ENCODE assay signal across 1 cellular context in the genomic region with DNA sequence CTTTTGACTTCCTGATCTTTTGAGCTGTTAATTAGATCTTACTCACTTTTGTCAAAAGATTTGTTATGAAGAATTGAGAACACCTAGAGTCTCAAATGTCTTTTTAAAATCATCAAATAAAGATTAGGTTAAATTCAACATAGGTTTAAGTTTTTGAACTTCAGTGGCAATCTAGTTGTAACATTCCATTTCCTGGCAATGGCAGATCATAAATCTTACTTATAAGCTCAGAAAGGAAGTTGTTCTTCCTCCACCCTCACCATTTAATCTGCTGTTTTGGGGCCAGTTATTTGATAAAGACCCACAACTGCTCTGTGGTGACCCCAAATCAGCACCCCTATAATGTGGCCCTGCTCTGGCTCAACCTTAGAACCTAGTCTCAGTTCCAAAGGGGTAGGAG.
A peak's percentile ranks its signal among the peaks of the same experiment; 100 is the strongest.
TF ChIP-seq lines count a peak whose summit lies in the region.

No MANE protein-coding gene starts in this region.

TF ChIP-seq in K562, 482 proteins besides CTCF, POLR2A, EP300 and RAD21 (continued from another document):
- TF ChIP-seq, protein P1, sequence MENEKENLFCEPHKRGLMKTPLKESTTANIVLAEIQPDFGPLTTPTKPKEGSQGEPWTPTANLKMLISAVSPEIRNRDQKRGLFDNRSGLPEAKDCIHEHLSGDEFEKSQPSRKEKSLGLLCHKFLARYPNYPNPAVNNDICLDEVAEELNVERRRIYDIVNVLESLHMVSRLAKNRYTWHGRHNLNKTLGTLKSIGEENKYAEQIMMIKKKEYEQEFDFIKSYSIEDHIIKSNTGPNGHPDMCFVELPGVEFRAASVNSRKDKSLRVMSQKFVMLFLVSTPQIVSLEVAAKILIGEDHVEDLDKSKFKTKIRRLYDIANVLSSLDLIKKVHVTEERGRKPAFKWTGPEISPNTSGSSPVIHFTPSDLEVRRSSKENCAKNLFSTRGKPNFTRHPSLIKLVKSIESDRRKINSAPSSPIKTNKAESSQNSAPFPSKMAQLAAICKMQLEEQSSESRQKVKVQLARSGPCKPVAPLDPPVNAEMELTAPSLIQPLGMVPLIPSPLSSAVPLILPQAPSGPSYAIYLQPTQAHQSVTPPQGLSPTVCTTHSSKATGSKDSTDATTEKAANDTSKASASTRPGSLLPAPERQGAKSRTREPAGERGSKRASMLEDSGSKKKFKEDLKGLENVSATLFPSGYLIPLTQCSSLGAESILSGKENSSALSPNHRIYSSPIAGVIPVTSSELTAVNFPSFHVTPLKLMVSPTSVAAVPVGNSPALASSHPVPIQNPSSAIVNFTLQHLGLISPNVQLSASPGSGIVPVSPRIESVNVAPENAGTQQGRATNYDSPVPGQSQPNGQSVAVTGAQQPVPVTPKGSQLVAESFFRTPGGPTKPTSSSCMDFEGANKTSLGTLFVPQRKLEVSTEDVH (IDR thresholded peaks at IDR 0.05; ENCODE audit: low read depth, partially characterized antibody) = no peak
- no peak for TF ChIP-seq ATF7 (IDR thresholded peaks at IDR 0.05)
- TF ChIP-seq MEIS2 (IDR thresholded peaks at IDR 0.05; ENCODE audit: partially characterized antibody) = peak; percentile 69
- TF ChIP-seq RBFOX2 (IDR thresholded peaks at IDR 0.05; ENCODE audit: low read depth, low read length) = no peak
- 0 out of 2 replicates have a peak, but pooled peaks have one; percentile 43 for TF ChIP-seq GABPA (tag; conservative IDR thresholded peaks at IDR 0.05; ENCODE audit: low read depth)
- TF ChIP-seq POLR2G (IDR thresholded peaks at IDR 0.05; ENCODE audit: low read depth, low read length) = no peak
- TF ChIP-seq ZSCAN32 (CRISPR knock-in tag; IDR thresholded peaks at IDR 0.05) = no peak
- TF ChIP-seq, protein P2, sequence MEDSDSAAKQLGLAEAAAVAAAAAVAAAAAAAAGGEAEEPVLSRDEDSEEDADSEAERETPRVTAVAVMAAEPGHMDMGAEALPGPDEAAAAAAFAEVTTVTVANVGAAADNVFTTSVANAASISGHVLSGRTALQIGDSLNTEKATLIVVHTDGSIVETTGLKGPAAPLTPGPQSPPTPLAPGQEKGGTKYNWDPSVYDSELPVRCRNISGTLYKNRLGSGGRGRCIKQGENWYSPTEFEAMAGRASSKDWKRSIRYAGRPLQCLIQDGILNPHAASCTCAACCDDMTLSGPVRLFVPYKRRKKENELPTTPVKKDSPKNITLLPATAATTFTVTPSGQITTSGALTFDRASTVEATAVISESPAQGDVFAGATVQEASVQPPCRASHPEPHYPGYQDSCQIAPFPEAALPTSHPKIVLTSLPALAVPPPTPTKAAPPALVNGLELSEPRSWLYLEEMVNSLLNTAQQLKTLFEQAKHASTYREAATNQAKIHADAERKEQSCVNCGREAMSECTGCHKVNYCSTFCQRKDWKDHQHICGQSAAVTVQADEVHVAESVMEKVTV (CRISPR knock-in tag; IDR thresholded peaks at IDR 0.05) = no peak
- TF ChIP-seq ETV1 (tag; conservative IDR thresholded peaks at IDR 0.05; ENCODE audit: low read depth) = 0 out of 2 replicates have a peak, but pooled peaks have one; percentile 9
- no peak for TF ChIP-seq ARNT (IDR thresholded peaks at IDR 0.05)
- TF ChIP-seq STAG1 (CRISPR knock-in tag; IDR thresholded peaks at IDR 0.05; ENCODE audit: borderline replicate concordance) = no peak
- TF ChIP-seq RBM25 (IDR thresholded peaks at IDR 0.05; ENCODE audit: low read depth, low read length, severe bottlenecking) = no peak
- TF ChIP-seq, protein P3, sequence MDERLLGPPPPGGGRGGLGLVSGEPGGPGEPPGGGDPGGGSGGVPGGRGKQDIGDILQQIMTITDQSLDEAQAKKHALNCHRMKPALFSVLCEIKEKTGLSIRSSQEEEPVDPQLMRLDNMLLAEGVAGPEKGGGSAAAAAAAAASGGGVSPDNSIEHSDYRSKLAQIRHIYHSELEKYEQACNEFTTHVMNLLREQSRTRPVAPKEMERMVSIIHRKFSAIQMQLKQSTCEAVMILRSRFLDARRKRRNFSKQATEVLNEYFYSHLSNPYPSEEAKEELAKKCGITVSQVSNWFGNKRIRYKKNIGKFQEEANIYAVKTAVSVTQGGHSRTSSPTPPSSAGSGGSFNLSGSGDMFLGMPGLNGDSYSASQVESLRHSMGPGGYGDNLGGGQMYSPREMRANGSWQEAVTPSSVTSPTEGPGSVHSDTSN (CRISPR knock-in tag; IDR thresholded peaks at IDR 0.05; ENCODE audit: low read depth) = no peak
- TF ChIP-seq, protein P3 (tag; conservative IDR thresholded peaks at IDR 0.05; ENCODE audit: low read depth) = peak; percentile 65
- TF ChIP-seq ZNF644 (tag; IDR thresholded peaks at IDR 0.05; ENCODE audit: low read depth) = no peak
